ENCODE assay signal across 1 cellular context in the genomic region with DNA sequence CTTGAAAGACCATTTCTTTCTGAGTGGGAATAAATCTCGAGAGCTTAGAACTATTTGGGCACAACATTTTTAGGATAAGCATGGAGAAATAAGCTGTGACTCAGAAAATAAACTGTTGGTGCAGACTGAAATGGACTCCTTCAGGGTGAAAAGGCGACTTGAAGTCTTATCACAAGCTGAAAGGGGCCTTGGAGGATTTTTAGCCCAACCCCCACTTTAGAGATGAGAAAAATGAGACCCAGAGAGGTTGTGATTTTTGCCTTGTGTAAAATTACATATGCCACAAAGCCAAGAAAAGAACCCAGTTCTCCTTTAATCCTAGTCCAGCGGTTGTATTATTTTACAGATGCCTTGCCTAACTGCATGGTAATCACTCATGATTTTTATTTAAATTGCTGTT.
TF ChIP-seq lines count a peak whose summit lies in the region.

No MANE protein-coding gene starts in this region.

TF ChIP-seq in GM12878, 131 proteins besides CTCF, POLR2A, EP300 and RAD21:
- no peak for TF ChIP-seq SMAD5 (IDR thresholded peaks at IDR 0.05; ENCODE audit: low read depth)
- no peak for TF ChIP-seq ZSCAN29 (IDR thresholded peaks at IDR 0.05)
- TF ChIP-seq, protein P1, sequence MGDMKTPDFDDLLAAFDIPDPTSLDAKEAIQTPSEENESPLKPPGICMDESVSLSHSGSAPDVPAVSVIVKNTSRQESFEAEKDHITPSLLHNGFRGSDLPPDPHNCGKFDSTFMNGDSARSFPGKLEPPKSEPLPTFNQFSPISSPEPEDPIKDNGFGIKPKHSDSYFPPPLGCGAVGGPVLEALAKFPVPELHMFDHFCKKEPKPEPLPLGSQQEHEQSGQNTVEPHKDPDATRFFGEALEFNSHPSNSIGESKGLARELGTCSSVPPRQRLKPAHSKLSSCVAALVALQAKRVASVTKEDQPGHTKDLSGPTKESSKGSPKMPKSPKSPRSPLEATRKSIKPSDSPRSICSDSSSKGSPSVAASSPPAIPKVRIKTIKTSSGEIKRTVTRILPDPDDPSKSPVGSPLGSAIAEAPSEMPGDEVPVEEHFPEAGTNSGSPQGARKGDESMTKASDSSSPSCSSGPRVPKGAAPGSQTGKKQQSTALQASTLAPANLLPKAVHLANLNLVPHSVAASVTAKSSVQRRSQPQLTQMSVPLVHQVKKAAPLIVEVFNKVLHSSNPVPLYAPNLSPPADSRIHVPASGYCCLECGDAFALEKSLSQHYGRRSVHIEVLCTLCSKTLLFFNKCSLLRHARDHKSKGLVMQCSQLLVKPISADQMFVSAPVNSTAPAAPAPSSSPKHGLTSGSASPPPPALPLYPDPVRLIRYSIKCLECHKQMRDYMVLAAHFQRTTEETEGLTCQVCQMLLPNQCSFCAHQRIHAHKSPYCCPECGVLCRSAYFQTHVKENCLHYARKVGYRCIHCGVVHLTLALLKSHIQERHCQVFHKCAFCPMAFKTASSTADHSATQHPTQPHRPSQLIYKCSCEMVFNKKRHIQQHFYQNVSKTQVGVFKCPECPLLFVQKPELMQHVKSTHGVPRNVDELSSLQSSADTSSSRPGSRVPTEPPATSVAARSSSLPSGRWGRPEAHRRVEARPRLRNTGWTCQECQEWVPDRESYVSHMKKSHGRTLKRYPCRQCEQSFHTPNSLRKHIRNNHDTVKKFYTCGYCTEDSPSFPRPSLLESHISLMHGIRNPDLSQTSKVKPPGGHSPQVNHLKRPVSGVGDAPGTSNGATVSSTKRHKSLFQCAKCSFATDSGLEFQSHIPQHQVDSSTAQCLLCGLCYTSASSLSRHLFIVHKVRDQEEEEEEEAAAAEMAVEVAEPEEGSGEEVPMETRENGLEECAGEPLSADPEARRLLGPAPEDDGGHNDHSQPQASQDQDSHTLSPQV (IDR thresholded peaks at IDR 0.05), result no peak
- TF ChIP-seq JUND (IDR thresholded peaks at IDR 0.05; ENCODE audit: low read depth, low read length), result no peak
- TF ChIP-seq, protein P2, sequence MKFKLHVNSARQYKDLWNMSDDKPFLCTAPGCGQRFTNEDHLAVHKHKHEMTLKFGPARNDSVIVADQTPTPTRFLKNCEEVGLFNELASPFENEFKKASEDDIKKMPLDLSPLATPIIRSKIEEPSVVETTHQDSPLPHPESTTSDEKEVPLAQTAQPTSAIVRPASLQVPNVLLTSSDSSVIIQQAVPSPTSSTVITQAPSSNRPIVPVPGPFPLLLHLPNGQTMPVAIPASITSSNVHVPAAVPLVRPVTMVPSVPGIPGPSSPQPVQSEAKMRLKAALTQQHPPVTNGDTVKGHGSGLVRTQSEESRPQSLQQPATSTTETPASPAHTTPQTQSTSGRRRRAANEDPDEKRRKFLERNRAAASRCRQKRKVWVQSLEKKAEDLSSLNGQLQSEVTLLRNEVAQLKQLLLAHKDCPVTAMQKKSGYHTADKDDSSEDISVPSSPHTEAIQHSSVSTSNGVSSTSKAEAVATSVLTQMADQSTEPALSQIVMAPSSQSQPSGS (IDR thresholded peaks at IDR 0.05; ENCODE audit: low read length), result no peak
- TF ChIP-seq, protein P3, sequence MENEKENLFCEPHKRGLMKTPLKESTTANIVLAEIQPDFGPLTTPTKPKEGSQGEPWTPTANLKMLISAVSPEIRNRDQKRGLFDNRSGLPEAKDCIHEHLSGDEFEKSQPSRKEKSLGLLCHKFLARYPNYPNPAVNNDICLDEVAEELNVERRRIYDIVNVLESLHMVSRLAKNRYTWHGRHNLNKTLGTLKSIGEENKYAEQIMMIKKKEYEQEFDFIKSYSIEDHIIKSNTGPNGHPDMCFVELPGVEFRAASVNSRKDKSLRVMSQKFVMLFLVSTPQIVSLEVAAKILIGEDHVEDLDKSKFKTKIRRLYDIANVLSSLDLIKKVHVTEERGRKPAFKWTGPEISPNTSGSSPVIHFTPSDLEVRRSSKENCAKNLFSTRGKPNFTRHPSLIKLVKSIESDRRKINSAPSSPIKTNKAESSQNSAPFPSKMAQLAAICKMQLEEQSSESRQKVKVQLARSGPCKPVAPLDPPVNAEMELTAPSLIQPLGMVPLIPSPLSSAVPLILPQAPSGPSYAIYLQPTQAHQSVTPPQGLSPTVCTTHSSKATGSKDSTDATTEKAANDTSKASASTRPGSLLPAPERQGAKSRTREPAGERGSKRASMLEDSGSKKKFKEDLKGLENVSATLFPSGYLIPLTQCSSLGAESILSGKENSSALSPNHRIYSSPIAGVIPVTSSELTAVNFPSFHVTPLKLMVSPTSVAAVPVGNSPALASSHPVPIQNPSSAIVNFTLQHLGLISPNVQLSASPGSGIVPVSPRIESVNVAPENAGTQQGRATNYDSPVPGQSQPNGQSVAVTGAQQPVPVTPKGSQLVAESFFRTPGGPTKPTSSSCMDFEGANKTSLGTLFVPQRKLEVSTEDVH (IDR thresholded peaks at IDR 0.05; ENCODE audit: low read depth, partially characterized antibody), result no peak
- TF ChIP-seq CHD1 (IDR thresholded peaks at IDR 0.05; ENCODE audit: low read depth, low read length), result no peak
TF ChIP-seq in GM12878: peak in this region for 0.
